Comparison of ENCODE assay signal across 9 cellular contexts in genomic region chr19:57465680-57466381, GRCh38. TPM values are rescaled to one million over a fixed set of nuclear protein-coding genes. Genes with fewer than 3 reads are reported as not detected.
DNase-seq lines count a peak whose midpoint lies in the region; ATAC-seq and TF ChIP-seq lines count a peak whose summit lies in the region.
"Had no signal": no experiment of that assay in that cellular context is flagged by ENCODE, and none has a peak within 500 bp of the region (broad histone marks: within the 10 kb centered on the region; RNA-seq: fewer than 3 reads in every experiment).

No MANE protein-coding gene starts in this region.

- H2AFZ ChIP-seq in HCT116 (ENCODE audit: low read depth, low read length, poor library complexity, severe bottlenecking): no peak overlapping the region

- TF ChIP-seq CTCF in HCT116 (IDR thresholded peaks at IDR 0.05 in 2 of 3, conservative IDR thresholded peaks at IDR 0.05 in 1 of 3; ENCODE audit: borderline replicate concordance in 1 of 3, insufficient read depth in 1 of 3, low read depth in 2 of 3, low read length in 2 of 3): peak; percentile 27 to 71 (median 65); a peak in 5 of 6 replicates

- H3K36me3 ChIP-seq in HCT116 (ENCODE audit: control insufficient read depth in 1 of 2, insufficient read depth in 2 of 2, low read length in 2 of 2): no peaks in the 10 kb centered on the region

- CTCF ChIA-PET in HCT116 (lab: Charles Lee): no interaction called here

- POLR2A ChIA-PET in HCT116 (lab: Charles Lee): no interaction called here

- no peak overlapping the region for H3K27ac ChIP-seq in HCT116 (ENCODE audit: low read depth, low read length)
- H3K27ac ChIP-seq: thoracic aorta had no signal

- ATAC-seq in HCT116: peak; percentile 92
- ATAC-seq in GM18868 (IDR thresholded peaks at IDR 0.05; ENCODE audit: unreplicated experiment): no peak

- H3K9ac ChIP-seq in HCT116 (ENCODE audit: low read length): no peak overlapping the region

- H3K79me2 ChIP-seq in HCT116 (ENCODE audit: insufficient read depth, low read length): no peaks in the 10 kb centered on the region

- intact Hi-C loops in HCT116 (cut with micrococcal nuclease): loop anchor here (5.0 kb wide), 1 partner anchor 436 kb away; no protein-coding TSS in a partner anchor

- DNase-seq in COLO668 (lab: John Stamatoyannopoulos, UW; ENCODE audit: unreplicated experiment) (peak; percentile 14), HCT116 (ENCODE audit: low read depth, low spot score) (peak; percentile 59), SKM-1 treated with dmso at 0.1 percent for 144 hours (lab: John Stamatoyannopoulos, UW; ENCODE audit: unreplicated experiment) (peak; percentile 9), glomerular visceral epithelial cell (ENCODE audit: extremely low spot score) (peak; percentile 13), NCI-H510A treated with DMSO at 0.1 percent for 48 hours (lab: John Stamatoyannopoulos, UW) (no peak), NCI-H2227 (lab: John Stamatoyannopoulos, UW; ENCODE audit: unreplicated experiment) (no peak), ecto neural progenitor cell (ENCODE audit: low spot score) (no peak)

- H3K9me2 ChIP-seq in HCT116 (ENCODE audit: insufficient read depth): no peaks in the 10 kb centered on the region

- no peak for TF ChIP-seq POLR2A in HCT116 (IDR thresholded peaks at IDR 0.05; ENCODE audit: borderline replicate concordance, extremely low read depth, insufficient read depth, insufficient read length)

- TF ChIP-seq RAD21 in HCT116 (IDR thresholded peaks at IDR 0.05; ENCODE audit: low read depth): peak; percentile 75

- no peaks in the 10 kb centered on the region for H3K4me1 ChIP-seq in HCT116 (ENCODE audit: control insufficient read depth in 1 of 2, insufficient read depth in 2 of 2, low read length in 2 of 2)

- no peaks in the 10 kb centered on the region for H3K27me3 ChIP-seq in HCT116 (ENCODE audit: insufficient read depth, low read length)

- RAD21 ChIA-PET in HCT116 (lab: Charles Lee; ENCODE audit: low non-redundant PET in 1 of 2, low total read pairs in 2 of 2, uncharacterized antibody in 2 of 2, unreplicated experiment in 2 of 2): interaction anchor here in 1 of 2 experiments (0.5 kb wide), 1 partner anchor 767 kb away, joined by 4 read pairs; no protein-coding TSS in a partner anchor

- H3K9me3 ChIP-seq in HCT116 (ENCODE audit: control insufficient read depth in 1 of 2, insufficient read depth in 1 of 2, low read depth in 1 of 2, low read length in 2 of 2): peaks cover 0 to 23% of the 10 kb centered on the region in 2 experiments; a peak in 3 of 4 replicates

- no peak overlapping the region for H3K4me3 ChIP-seq in HCT116 (replicated peaks in 1 of 2; ENCODE audit: low read depth in 1 of 2, low read length in 2 of 2)
- H3K4me3 ChIP-seq: thoracic aorta had no signal

- no peak overlapping the region for H3K4me2 ChIP-seq in HCT116 (ENCODE audit: low read length)

- BruUV-seq in HCT116 (replicated peaks; lab: Mats Ljungman, UMichigan): no TSS peak

- no peaks in the 10 kb centered on the region for H4K20me1 ChIP-seq in HCT116 (ENCODE audit: insufficient read depth)

TF ChIP-seq in HCT116, 20 proteins besides CTCF, POLR2A, EP300 and RAD21:
- TF ChIP-seq YY1 (IDR thresholded peaks at IDR 0.05; ENCODE audit: extremely low read depth, insufficient replicate concordance, low read depth, low read length) (no peak), ZBTB33 (IDR thresholded peaks at IDR 0.05; ENCODE audit: extremely low read depth, insufficient replicate concordance, low read length) (no peak), POLR2AphosphoS5 (IDR thresholded peaks at IDR 0.05; ENCODE audit: low read depth, low read length) (no peak), CEBPB (IDR thresholded peaks at IDR 0.05; ENCODE audit: low read depth) (no peak), EZH2 (IDR thresholded peaks at IDR 0.05) (no peak)

RNA-seq across cellular contexts. Expression of gene VN1R1, which starts 8.9 kb away (rescaled TPM):
- not detected for total RNA-seq in HCT116 (2021; ENCODE audit: unreplicated experiment)
- 0.03 TPM in 1 of 2 replicates, not detected in the other for polyA plus RNA-seq in HCT116 (2012)

RNA-seq across cellular contexts. Expression of gene ZNF772, which starts 11.5 kb away (rescaled TPM):
- 0.37 TPM for total RNA-seq in HCT116 (2021; ENCODE audit: unreplicated experiment)
- 0.11 and 0.20 TPM in 2 replicates for polyA plus RNA-seq in HCT116 (2012)

RNA-seq across cellular contexts. Expression of gene ZNF419, which starts 21.7 kb away (rescaled TPM):
- 1.9 TPM for total RNA-seq in HCT116 (2021; ENCODE audit: unreplicated experiment)
- polyA plus RNA-seq in HCT116 (2012): 1.4 and 1.5 TPM in 2 replicates

RNA-seq across cellular contexts. Expression of gene ZNF749, which starts 30.7 kb away (rescaled TPM):
- 18.0 TPM for total RNA-seq in HCT116 (2021; ENCODE audit: unreplicated experiment)
- 21.1 and 21.7 TPM in 2 replicates for polyA plus RNA-seq in HCT116 (2012)

RNA-seq across cellular contexts. Expression of gene ZNF773, which starts 33.9 kb away (rescaled TPM):
- total RNA-seq in HCT116 (2021; ENCODE audit: unreplicated experiment): 0.42 TPM
- polyA plus RNA-seq in HCT116 (2012): 0.04 TPM in 1 of 2 replicates, not detected in the other

Comparison
In these comparisons a context has a peak if more than half of its experiments do, and no peak if none do; other contexts are left out.
1. DNase-seq: peak in COLO668 (single experiment), HCT116 (single experiment), SKM-1 treated with dmso at 0.1 percent for 144 hours (single experiment) and glomerular visceral epithelial cell (single experiment); none in NCI-H510A treated with DMSO at 0.1 percent for 48 hours (single experiment), NCI-H2227 (single experiment) and ecto neural progenitor cell (single experiment).